ENCODE assay signal across 14 cellular contexts in the genomic region with DNA sequence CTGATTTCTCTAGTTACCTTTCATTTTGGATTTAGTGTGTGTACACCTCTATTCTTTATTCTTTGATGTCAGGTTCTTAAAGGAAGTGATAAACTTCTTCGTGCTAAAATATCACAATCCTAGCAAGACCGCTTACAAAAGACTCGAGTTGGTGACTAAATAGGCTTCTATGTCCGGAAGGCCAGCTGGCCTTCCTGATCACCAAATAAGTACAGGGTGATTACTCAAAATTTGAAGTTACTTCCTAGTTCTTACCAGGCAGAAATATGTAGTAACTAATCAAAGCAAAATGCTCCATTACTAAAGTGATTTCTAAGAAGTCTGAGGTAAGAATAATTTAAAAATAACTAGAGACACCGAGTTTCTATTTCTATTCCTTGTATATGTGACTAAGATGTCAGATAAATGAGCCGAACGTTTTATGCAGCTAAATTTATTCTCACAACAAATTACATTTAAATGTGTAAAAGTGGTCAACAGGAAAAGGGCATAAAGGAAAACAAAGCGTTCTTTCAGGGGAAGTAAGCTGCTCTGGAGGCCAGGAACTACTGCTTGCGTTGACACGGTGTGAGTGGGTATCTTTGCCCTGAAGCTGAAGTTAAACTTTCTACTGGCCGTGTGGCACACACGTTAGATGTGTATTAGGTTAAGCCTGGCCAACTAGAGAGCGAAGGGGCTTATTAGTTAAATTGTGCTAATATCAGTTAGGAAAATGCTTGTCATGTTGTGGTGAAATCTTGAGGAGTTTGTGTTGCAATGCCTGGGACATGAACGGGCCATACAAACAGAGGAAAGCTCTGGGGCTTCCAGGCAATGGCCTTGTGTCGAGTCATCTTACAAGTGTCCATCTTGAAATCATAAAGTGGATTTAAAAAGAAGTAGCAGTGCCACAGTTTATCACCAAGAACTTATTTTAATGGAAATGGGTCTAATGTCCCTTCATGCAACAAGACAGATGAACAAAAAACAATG.
DNase-seq lines count a peak whose midpoint lies in the region; ATAC-seq and TF ChIP-seq lines count a peak whose summit lies in the region.
"Had no signal": no experiment of that assay in that cellular context is flagged by ENCODE, and none has a peak within 500 bp of the region (broad histone marks: within the 10 kb centered on the region; RNA-seq: fewer than 3 reads in every experiment).

No MANE protein-coding gene starts in this region.

- no peak for TF ChIP-seq CTCF in IMR-90 (conservative IDR thresholded peaks at IDR 0.05; ENCODE audit: low read depth, low read length)
- TF ChIP-seq CTCF in stomach (IDR thresholded peaks at IDR 0.05) = no peak

- H3K4ac ChIP-seq in IMR-90 (ENCODE audit: low read depth, low read length) = no peak overlapping the region

- no peak overlapping the region for H2AK5ac ChIP-seq in IMR-90 (ENCODE audit: low read depth, low read length)

- H3K4me1 ChIP-seq in IMR-90 (ENCODE audit: control insufficient read depth, insufficient read depth, low read length) (no peaks in the 10 kb centered on the region; the same call in 1 of the 2 replicates), stomach (peaks cover 0 to 6% (median 4%) of the 10 kb centered on the region in 4 donors)

- no peak overlapping the region for H3K56ac ChIP-seq in IMR-90 (ENCODE audit: extremely low read depth, insufficient read depth, low read length)

- H3K36me3 ChIP-seq in IMR-90 (ENCODE audit: control insufficient read depth, insufficient read depth, low read length) (peaks cover 10% of the 10 kb centered on the region), stomach (peaks cover 12 to 37% (median 29%) of the 10 kb centered on the region in 4 donors)

- no peak for TF ChIP-seq POLR2A in IMR-90 (IDR thresholded peaks at IDR 0.05; ENCODE audit: low read depth, low read length)
- no peak for TF ChIP-seq POLR2A in stomach (IDR thresholded peaks at IDR 0.05)

- 0 out of 2 replicates have a peak, but pooled peaks cover 3% of the 10 kb centered on the region for H3K9me1 ChIP-seq in IMR-90 (ENCODE audit: insufficient read depth, low read length)

- no peak overlapping the region for H3K4me3 ChIP-seq in IMR-90 (ENCODE audit: insufficient read depth, low read depth, low read length)
- no peak overlapping the region for H3K4me3 ChIP-seq in stomach
- H3K4me3 ChIP-seq: cardiac muscle cell had no signal

- peak; percentile 32 for DNase-seq in IMR-90
- DNase-seq in glomerular endothelial cell (ENCODE audit: extremely low read depth, low read depth, low spot score) = peak; percentile 51
- no peak for DNase-seq in stomach
- no peak for DNase-seq in ecto neural progenitor cell (ENCODE audit: low spot score)
- DNase-seq in superior temporal gyrus (ENCODE audit: extremely low spot score) = no peak
- DNase-seq in NCI-H524 treated with DMSO at 0.1 percent for 48 hours (lab: John Stamatoyannopoulos, UW) = no peak
- DNase-seq in T-helper 1 cell = no peak
- DNase-seq: CD8-positive, alpha-beta T cell; NCI-H1417 treated with DMSO at 0.1 percent for 48 hours; nucleus accumbens; stimulated activated CD8-positive, alpha-beta memory T cell treated with anti-CD3 and anti-CD28 coated beads, Interleukin-4, amount 100 ng/mL, for 48 hours had no signal

- intact Hi-C loops in IMR-90 (cut with micrococcal nuclease) = no loop called here
- intact Hi-C loops in stomach (cut with DNase I; ENCODE audit: low total_unique reads) = no loop called here

- WGBS in IMR-90 (ENCODE audit: extremely low coverage in 2 of 2, insufficient read length in 1 of 2), 2 experiments = 97% methylated on average over 6 of the region's 15 CpGs; no CpG with 5 or more reads in 1 of the 2 experiments
- 50 to 84% (median 59%) methylated on average over 15 of the region's 15 CpGs for WGBS in adipose tissue, 3 donors
- 77 to 82% (median 81%) methylated on average over 15 of the region's 15 CpGs for WGBS in stomach, 5 donors

- no peak overlapping the region; the same call in 1 of the 2 replicates for H2BK20ac ChIP-seq in IMR-90 (ENCODE audit: low read depth, low read length)

- no peak for TF ChIP-seq EP300 in stomach (IDR thresholded peaks at IDR 0.05)

- H3K79me1 ChIP-seq in IMR-90 (ENCODE audit: low read depth in 1 of 2, low read length in 2 of 2) = no peaks in the 10 kb centered on the region; a peak in 1 of 4 replicates

- dilution Hi-C loops in IMR-90 (cut with HindIII; ENCODE audit: low sequenced_read_pairs, unreplicated experiment) = no loop called here

- no peak overlapping the region for H3K23ac ChIP-seq in IMR-90 (ENCODE audit: low read depth, low read length)

- in situ Hi-C loops in IMR-90 (cut with MboI; ENCODE audit: low sequenced_read_pairs) = loop anchor here (25.0 kb wide), 1 partner anchor 100 kb away; no protein-coding TSS in a partner anchor

- no peak overlapping the region for H2BK120ac ChIP-seq in IMR-90 (ENCODE audit: low read depth, low read length)

- POLR2A ChIA-PET in IMR-90 (lab: Charles Lee; ENCODE audit: unreplicated experiment) = no interaction called here

- ATAC-seq in IMR-90 (ENCODE audit: low read depth) = no peak; the same call in 1 of the 2 replicates
- ATAC-seq: CD8-positive, alpha-beta T cell; SK-N-SH treated with all-trans-retinoic acid at 6 μM for 48 hours had no signal

- no peaks in the 10 kb centered on the region for H4K20me1 ChIP-seq in IMR-90 (ENCODE audit: insufficient read depth, low read length)

- no peak overlapping the region for H2BK15ac ChIP-seq in IMR-90 (ENCODE audit: low read depth, low read length)

- no peak for TF ChIP-seq RAD21 in IMR-90 (IDR thresholded peaks at IDR 0.05; ENCODE audit: low read length)

- H2AFZ ChIP-seq in IMR-90 (replicated peaks; ENCODE audit: low read length, poor library complexity) = no peak overlapping the region

- no peaks in the 10 kb centered on the region for H3K27me3 ChIP-seq in IMR-90 (ENCODE audit: control insufficient read depth, insufficient read depth, low read length)
- no peaks in the 10 kb centered on the region for H3K27me3 ChIP-seq in stomach
- H3K27me3 ChIP-seq: cardiac muscle cell had no signal

- CTCF ChIA-PET in IMR-90 (lab: Yijun Ruan, JAX) = interaction anchor here (1.2 to 1.5 kb wide), 2 partner anchors 28 to 29 kb away, joined by 3 read pairs; no protein-coding TSS in a partner anchor

- no peak overlapping the region for H4K91ac ChIP-seq in IMR-90 (ENCODE audit: insufficient read depth, low read depth, low read length)

- H4K8ac ChIP-seq in IMR-90 (ENCODE audit: low read depth in 2 of 2, low read length in 2 of 2) = no peak overlapping the region

- no peak overlapping the region for H2AK9ac ChIP-seq in IMR-90 (replicated peaks; ENCODE audit: low read depth, low read length, poor library complexity)

- no peak overlapping the region for H2BK5ac ChIP-seq in IMR-90 (ENCODE audit: low read depth, low read length, poor library complexity, severe bottlenecking)

- H3K9ac ChIP-seq in IMR-90 (ENCODE audit: low read depth, low read length) = no peak overlapping the region

- BruUV-seq in IMR-90 (replicated peaks; lab: Mats Ljungman, UMichigan) = no TSS peak

- H3K14ac ChIP-seq in IMR-90 (replicated peaks; ENCODE audit: low read depth, low read length) = no peak overlapping the region

- H3K27ac ChIP-seq in IMR-90 (ENCODE audit: insufficient read depth, low read length) (no peak overlapping the region), adipose tissue (ENCODE audit: low read depth, low read length) (peak overlapping the region; percentile 15), stomach (peak overlapping the region in 3 of 5 donors; percentile 18 to 79 (median 73))
- H3K27ac ChIP-seq: cardiac muscle cell had no signal

- H3K4me2 ChIP-seq in IMR-90 (ENCODE audit: low read depth, low read length) = no peak overlapping the region

- H4K5ac ChIP-seq in IMR-90 (ENCODE audit: low read depth, low read length) = no peak overlapping the region

- H3K9me3 ChIP-seq in IMR-90 (ENCODE audit: control insufficient read depth, insufficient read depth, low read length) (no peaks in the 10 kb centered on the region), stomach (no peaks in the 10 kb centered on the region)

- H3K18ac ChIP-seq in IMR-90 (ENCODE audit: low read depth, low read length) = no peak overlapping the region

TF ChIP-seq in IMR-90, 13 proteins besides CTCF, POLR2A, EP300 and RAD21:
- TF ChIP-seq RCOR1 (IDR thresholded peaks at IDR 0.05; ENCODE audit: insufficient replicate concordance, low read length) (no peak), CEBPB (IDR thresholded peaks at IDR 0.05; ENCODE audit: low read depth, low read length) (peak; percentile 59; the same call in 1 of the 2 replicates), BHLHE40 (IDR thresholded peaks at IDR 0.05; ENCODE audit: low read depth, low read length) (no peak), CHD1 (IDR thresholded peaks at IDR 0.05; ENCODE audit: low read depth, low read length) (no peak), NFE2L2 (IDR thresholded peaks at IDR 0.05; ENCODE audit: low read depth, low read length) (peak; percentile 5; the same call in 1 of the 2 replicates), FOS (IDR thresholded peaks at IDR 0.05; ENCODE audit: low read depth, low read length) (no peak), MAFK (IDR thresholded peaks at IDR 0.05; ENCODE audit: low read depth, low read length) (no peak), RFX5 (IDR thresholded peaks at IDR 0.05; ENCODE audit: low read depth, low read length) (no peak)
- TF ChIP-seq, protein P1, sequence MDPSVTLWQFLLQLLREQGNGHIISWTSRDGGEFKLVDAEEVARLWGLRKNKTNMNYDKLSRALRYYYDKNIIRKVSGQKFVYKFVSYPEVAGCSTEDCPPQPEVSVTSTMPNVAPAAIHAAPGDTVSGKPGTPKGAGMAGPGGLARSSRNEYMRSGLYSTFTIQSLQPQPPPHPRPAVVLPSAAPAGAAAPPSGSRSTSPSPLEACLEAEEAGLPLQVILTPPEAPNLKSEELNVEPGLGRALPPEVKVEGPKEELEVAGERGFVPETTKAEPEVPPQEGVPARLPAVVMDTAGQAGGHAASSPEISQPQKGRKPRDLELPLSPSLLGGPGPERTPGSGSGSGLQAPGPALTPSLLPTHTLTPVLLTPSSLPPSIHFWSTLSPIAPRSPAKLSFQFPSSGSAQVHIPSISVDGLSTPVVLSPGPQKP (IDR thresholded peaks at IDR 0.05; ENCODE audit: borderline replicate concordance, low read depth, low read length) = no peak

Comparison
In these comparisons a context has a peak if more than half of its experiments do, and no peak if none do; other contexts are left out.
1. DNase-seq: peak in IMR-90 (single experiment) and glomerular endothelial cell (single experiment); none in stomach (single experiment), ecto neural progenitor cell (single experiment), superior temporal gyrus (single experiment), NCI-H524 treated with DMSO at 0.1 percent for 48 hours (single experiment) and T-helper 1 cell (0 of 5).